Comparison of ENCODE assay signal across 6 cellular contexts in genomic region chr1:16602336-16603011, GRCh38. TPM values are rescaled to one million over a fixed set of nuclear protein-coding genes. Genes with fewer than 3 reads are reported as not detected.
DNase-seq lines count a peak whose midpoint lies in the region; ATAC-seq, FAIRE-seq and TF ChIP-seq lines count a peak whose summit lies in the region.
"Not testable (repeated sequence)": the region's sequence is repeated elsewhere in the genome, so short reads cannot be mapped to it uniquely, and the experiment has no call there.

No MANE protein-coding gene starts in this region.

- H2BK5ac ChIP-seq in trophoblast cell (ENCODE audit: low read depth, low read length, poor library complexity): not testable (repeated sequence)

- H4K12ac ChIP-seq in trophoblast cell (ENCODE audit: low read depth, low read length): not testable (repeated sequence)

- H3K27ac ChIP-seq in trophoblast cell (ENCODE audit: low read depth, low read length): not testable (repeated sequence)

- not testable (repeated sequence) for H3K27me3 ChIP-seq in bronchial epithelial cell (ENCODE audit: control insufficient read depth, insufficient read depth, low read length); trophoblast cell (ENCODE audit: insufficient read depth, low read length)

- peak; percentile 63 for FAIRE-seq in RCC 7860 (lab: Jason Lieb, UNC)
- peak; percentile 50 for FAIRE-seq in bronchial epithelial cell (lab: Jason Lieb, UNC)

- H4K91ac ChIP-seq in trophoblast cell (ENCODE audit: low read depth, low read length): not testable (repeated sequence)

- not testable (repeated sequence) for H3K14ac ChIP-seq in trophoblast cell (ENCODE audit: low read length)

- H3K27me3 Mint-ChIP-seq in activated CD4-positive, alpha-beta T cell treated with anti-CD3 and anti-CD28 coated beads, Interleukin-2, amount 10 ng/mL, durations not matched to agents 24 days and 14 days; activated T-helper 17 cell treated with anti-CD3 and anti-CD28 coated beads, Interleukin-2, amount 50 U/mL, for 72 hours: not testable (repeated sequence)

- not testable (repeated sequence) for H4K8ac ChIP-seq in trophoblast cell (ENCODE audit: low read depth, low read length)

- not testable (repeated sequence) for DNase-seq in RCC 7860 (ENCODE audit: low spot score); bronchial epithelial cell (ENCODE audit: low read depth); left colon
- DNase-seq in activated CD4-positive, alpha-beta T cell treated with anti-CD3 and anti-CD28 coated beads, Interleukin-2, amount 10 ng/mL, durations not matched to agents 24 days and 14 days: peak; percentile 60
- DNase-seq in trophoblast cell: peak; percentile 60 to 66

- not testable (repeated sequence) for H3K9me3 Mint-ChIP-seq in activated CD4-positive, alpha-beta T cell treated with anti-CD3 and anti-CD28 coated beads, Interleukin-2, amount 10 ng/mL, durations not matched to agents 24 days and 14 days; activated T-helper 17 cell treated with anti-CD3 and anti-CD28 coated beads, Interleukin-2, amount 50 U/mL, for 72 hours

- intact Hi-C loops in activated CD4-positive, alpha-beta T cell treated with anti-CD3 and anti-CD28 coated beads, Interleukin-2, amount 10 ng/mL, durations not matched to agents 24 days and 14 days (cut with micrococcal nuclease); left colon (cut with DNase I, micrococcal nuclease): not testable (repeated sequence)

- no CpG with 5 or more reads among the region's 5 CpGs for WGBS in trophoblast cell (ENCODE audit: extremely low coverage, insufficient coverage, insufficient read length)

- H3K18ac ChIP-seq in trophoblast cell (ENCODE audit: low read length): not testable (repeated sequence)

- TF ChIP-seq CTCF in bronchial epithelial cell (IDR thresholded peaks at IDR 0.05; ENCODE audit: insufficient read depth, low read length, severe bottlenecking): not testable (repeated sequence)

- H3K79me1 ChIP-seq in trophoblast cell (ENCODE audit: low read length): not testable (repeated sequence)

- not testable (repeated sequence) for H3K36me3 ChIP-seq in bronchial epithelial cell (ENCODE audit: control insufficient read depth, insufficient read depth, low read length); trophoblast cell (ENCODE audit: control insufficient read depth in 1 of 2, insufficient read depth in 2 of 2, low read length in 2 of 2)

- H2BK120ac ChIP-seq in trophoblast cell (ENCODE audit: insufficient read depth, low read length, poor library complexity): not testable (repeated sequence)

- H2AK5ac ChIP-seq in trophoblast cell (ENCODE audit: low read length): not testable (repeated sequence)

- not testable (repeated sequence) for H3K4me1 ChIP-seq in trophoblast cell (ENCODE audit: control insufficient read depth in 1 of 2, insufficient read depth in 2 of 2, low read length in 2 of 2)

- H3K4me1 Mint-ChIP-seq in activated CD4-positive, alpha-beta T cell treated with anti-CD3 and anti-CD28 coated beads, Interleukin-2, amount 10 ng/mL, durations not matched to agents 24 days and 14 days; activated T-helper 17 cell treated with anti-CD3 and anti-CD28 coated beads, Interleukin-2, amount 50 U/mL, for 72 hours: not testable (repeated sequence)

- not testable (repeated sequence) for H3K27ac Mint-ChIP-seq in activated CD4-positive, alpha-beta T cell treated with anti-CD3 and anti-CD28 coated beads, Interleukin-2, amount 10 ng/mL, durations not matched to agents 24 days and 14 days; activated T-helper 17 cell treated with anti-CD3 and anti-CD28 coated beads, Interleukin-2, amount 50 U/mL, for 72 hours

- not testable (repeated sequence) for H3K4me3 Mint-ChIP-seq in activated CD4-positive, alpha-beta T cell treated with anti-CD3 and anti-CD28 coated beads, Interleukin-2, amount 10 ng/mL, durations not matched to agents 24 days and 14 days; activated T-helper 17 cell treated with anti-CD3 and anti-CD28 coated beads, Interleukin-2, amount 50 U/mL, for 72 hours

- not testable (repeated sequence) for H3K79me2 ChIP-seq in trophoblast cell (ENCODE audit: control insufficient read depth, insufficient read depth, low read length, poor library complexity)

- peak; percentile 65 for ATAC-seq in activated T-helper 17 cell treated with anti-CD3 and anti-CD28 coated beads, Interleukin-2, amount 50 U/mL, for 72 hours (replicated peaks)
- peak; percentile 42 for ATAC-seq in left colon

- H3K9me3 ChIP-seq in trophoblast cell (ENCODE audit: insufficient read depth, low read depth, low read length): not testable (repeated sequence)

- not testable (repeated sequence) for H3K4me3 ChIP-seq in bronchial epithelial cell (ENCODE audit: low read depth, low read length); trophoblast cell (ENCODE audit: low read depth, low read length)

- not testable (repeated sequence) for H3K4me2 ChIP-seq in trophoblast cell (ENCODE audit: low read length)

- not testable (repeated sequence) for H3K9ac ChIP-seq in trophoblast cell (ENCODE audit: low read length)

- H3K4ac ChIP-seq in trophoblast cell (ENCODE audit: low read depth, low read length): not testable (repeated sequence)

- not testable (repeated sequence) for H3K36me3 Mint-ChIP-seq in activated CD4-positive, alpha-beta T cell treated with anti-CD3 and anti-CD28 coated beads, Interleukin-2, amount 10 ng/mL, durations not matched to agents 24 days and 14 days (ENCODE audit: low read depth); activated T-helper 17 cell treated with anti-CD3 and anti-CD28 coated beads, Interleukin-2, amount 50 U/mL, for 72 hours (ENCODE audit: low read depth)

- H3K23ac ChIP-seq in trophoblast cell (ENCODE audit: low read length): not testable (repeated sequence)

- H2BK12ac ChIP-seq in trophoblast cell (ENCODE audit: low read length): not testable (repeated sequence)

- not testable (repeated sequence) for H2AFZ ChIP-seq in trophoblast cell (ENCODE audit: insufficient read depth, low read length, poor library complexity)

RNA-seq across cellular contexts. Expression of gene NBPF1, which starts 10.9 kb away (rescaled TPM):
- total RNA-seq in activated CD4-positive, alpha-beta T cell treated with anti-CD3 and anti-CD28 coated beads, Interleukin-2, amount 10 ng/mL, durations not matched to agents 24 days and 14 days: 4.2 and 5.1 TPM in 2 replicates
- total RNA-seq in activated T-helper 17 cell treated with anti-CD3 and anti-CD28 coated beads, Interleukin-2, amount 50 U/mL, for 72 hours: 1 to 10 TPM; 6.1 to 6.8 TPM
- total RNA-seq in bronchial epithelial cell (30.1 and 38.7 TPM in 2 replicates), left colon (100 to 1,000 TPM; 101 to 109 TPM)
- polyA plus RNA-seq in trophoblast cell (2013): 10.5 and 10.8 TPM in 2 replicates
